2 cellular contexts compared by ENCODE assay signal in the genomic region with DNA sequence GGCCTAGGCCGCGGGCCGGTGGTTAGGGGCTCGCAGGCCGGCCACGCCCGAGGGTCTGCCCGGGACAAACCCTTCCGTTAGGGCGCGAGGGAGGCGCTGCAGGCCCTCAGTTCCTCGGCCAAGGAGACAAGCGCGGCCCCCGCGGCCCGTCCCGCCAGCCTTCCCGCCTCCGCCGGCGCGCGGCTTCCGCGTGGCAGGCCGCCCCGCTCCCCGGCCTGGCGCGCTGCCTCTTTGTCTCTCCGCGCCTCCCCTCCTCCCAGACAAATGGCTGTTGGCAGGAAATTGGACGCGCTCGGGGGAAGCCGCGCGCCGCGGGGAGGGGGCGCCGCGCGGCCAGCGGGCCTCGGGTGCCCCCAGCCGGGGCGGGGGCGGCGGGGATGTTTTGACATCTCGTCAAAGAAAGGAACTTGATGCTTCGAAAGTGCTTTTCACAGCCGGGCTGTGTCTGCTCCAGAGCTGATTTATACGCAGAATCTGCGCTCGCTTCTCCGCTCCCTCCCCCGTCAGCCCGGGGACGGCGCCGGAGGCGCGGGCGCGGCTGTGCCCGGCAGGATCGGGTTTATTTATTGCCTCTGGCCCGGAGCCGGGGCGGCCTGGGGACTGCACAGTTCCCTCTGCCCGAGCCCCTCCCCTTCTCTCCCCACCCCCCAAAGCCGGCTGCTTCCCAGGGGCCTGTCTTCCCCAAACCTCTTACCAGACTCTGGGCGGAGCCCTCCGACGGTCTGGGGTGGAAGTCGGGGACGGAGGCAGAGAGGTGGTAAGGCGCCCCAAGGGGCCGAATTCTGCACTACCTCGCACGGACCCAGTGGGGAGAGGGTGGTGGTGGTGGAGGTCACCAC.
TF ChIP-seq lines count a peak whose summit lies in the region.

No MANE protein-coding gene starts in this region.

TF ChIP-seq in Ishikawa, 13 proteins besides CTCF, POLR2A, EP300 and RAD21:
- TF ChIP-seq TEAD4 (IDR thresholded peaks at IDR 0.05) (no peak), TCF12 (IDR thresholded peaks at IDR 0.05; ENCODE audit: low read depth) (peak; percentile 28; the same call in 1 of the 2 replicates), NFIC (IDR thresholded peaks at IDR 0.05) (peak; percentile 55), YY1 (IDR thresholded peaks at IDR 0.05; ENCODE audit: low read depth) (peak; percentile 64; the same call in 1 of the 2 replicates), CREB1 (IDR thresholded peaks at IDR 0.05; ENCODE audit: low read depth) (no peak), FOXM1 (IDR thresholded peaks at IDR 0.05; ENCODE audit: borderline replicate concordance, low read depth) (no peak)
- TF ChIP-seq, protein P1, sequence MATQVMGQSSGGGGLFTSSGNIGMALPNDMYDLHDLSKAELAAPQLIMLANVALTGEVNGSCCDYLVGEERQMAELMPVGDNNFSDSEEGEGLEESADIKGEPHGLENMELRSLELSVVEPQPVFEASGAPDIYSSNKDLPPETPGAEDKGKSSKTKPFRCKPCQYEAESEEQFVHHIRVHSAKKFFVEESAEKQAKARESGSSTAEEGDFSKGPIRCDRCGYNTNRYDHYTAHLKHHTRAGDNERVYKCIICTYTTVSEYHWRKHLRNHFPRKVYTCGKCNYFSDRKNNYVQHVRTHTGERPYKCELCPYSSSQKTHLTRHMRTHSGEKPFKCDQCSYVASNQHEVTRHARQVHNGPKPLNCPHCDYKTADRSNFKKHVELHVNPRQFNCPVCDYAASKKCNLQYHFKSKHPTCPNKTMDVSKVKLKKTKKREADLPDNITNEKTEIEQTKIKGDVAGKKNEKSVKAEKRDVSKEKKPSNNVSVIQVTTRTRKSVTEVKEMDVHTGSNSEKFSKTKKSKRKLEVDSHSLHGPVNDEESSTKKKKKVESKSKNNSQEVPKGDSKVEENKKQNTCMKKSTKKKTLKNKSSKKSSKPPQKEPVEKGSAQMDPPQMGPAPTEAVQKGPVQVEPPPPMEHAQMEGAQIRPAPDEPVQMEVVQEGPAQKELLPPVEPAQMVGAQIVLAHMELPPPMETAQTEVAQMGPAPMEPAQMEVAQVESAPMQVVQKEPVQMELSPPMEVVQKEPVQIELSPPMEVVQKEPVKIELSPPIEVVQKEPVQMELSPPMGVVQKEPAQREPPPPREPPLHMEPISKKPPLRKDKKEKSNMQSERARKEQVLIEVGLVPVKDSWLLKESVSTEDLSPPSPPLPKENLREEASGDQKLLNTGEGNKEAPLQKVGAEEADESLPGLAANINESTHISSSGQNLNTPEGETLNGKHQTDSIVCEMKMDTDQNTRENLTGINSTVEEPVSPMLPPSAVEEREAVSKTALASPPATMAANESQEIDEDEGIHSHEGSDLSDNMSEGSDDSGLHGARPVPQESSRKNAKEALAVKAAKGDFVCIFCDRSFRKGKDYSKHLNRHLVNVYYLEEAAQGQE (IDR thresholded peaks at IDR 0.05; ENCODE audit: low read depth) = no peak
- TF ChIP-seq, protein P2, sequence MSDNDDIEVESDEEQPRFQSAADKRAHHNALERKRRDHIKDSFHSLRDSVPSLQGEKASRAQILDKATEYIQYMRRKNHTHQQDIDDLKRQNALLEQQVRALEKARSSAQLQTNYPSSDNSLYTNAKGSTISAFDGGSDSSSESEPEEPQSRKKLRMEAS (IDR thresholded peaks at IDR 0.05) = peak; percentile 78

TF ChIP-seq in neural cell, 6 proteins besides CTCF, POLR2A, EP300 and RAD21:
- peak; percentile 28 for TF ChIP-seq MXI1 (conservative IDR thresholded peaks at IDR 0.05; ENCODE audit: poor library complexity, severe bottlenecking)
- TF ChIP-seq, protein P1 (IDR thresholded peaks at IDR 0.05; ENCODE audit: borderline replicate concordance) = peak; percentile 61
- TF ChIP-seq POLR2AphosphoS5 (IDR thresholded peaks at IDR 0.05) = peak; percentile 73
- TF ChIP-seq SMC3 (conservative IDR thresholded peaks at IDR 0.05; ENCODE audit: poor library complexity) = peak; percentile 52
- TF ChIP-seq TAF1 (IDR thresholded peaks at IDR 0.05; ENCODE audit: low read depth) = peak; percentile 56
- no peak for TF ChIP-seq EZH2 (IDR thresholded peaks at IDR 0.05; ENCODE audit: borderline replicate concordance, insufficient read depth, low read length, poor library complexity, severe bottlenecking)
